Comparison of ENCODE assay signal across 12 cellular contexts in the genomic region with DNA sequence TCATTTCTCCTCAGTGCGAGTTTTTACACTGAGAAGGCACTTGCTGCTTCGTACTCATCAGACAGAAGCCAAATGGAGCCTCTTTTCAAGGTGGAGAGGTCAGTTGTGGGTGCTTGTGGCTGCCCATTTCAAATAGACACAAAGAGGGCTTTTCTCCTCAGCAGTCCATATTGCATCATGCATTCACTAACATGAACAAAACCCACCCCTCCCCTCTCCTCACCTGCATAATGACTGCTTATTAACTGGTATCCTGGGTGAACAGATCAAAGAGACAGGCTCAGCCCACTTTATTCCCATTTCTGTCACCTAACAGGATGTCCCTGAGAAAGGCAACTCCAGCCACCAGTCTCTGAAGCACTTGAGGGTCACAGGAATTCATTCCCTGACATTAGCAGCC. TPM values are rescaled to one million over a fixed set of nuclear protein-coding genes. Genes with fewer than 3 reads are reported as not detected.
DNase-seq lines count a peak whose midpoint lies in the region; ATAC-seq and TF ChIP-seq lines count a peak whose summit lies in the region.
"Had no signal": no experiment of that assay in that cellular context is flagged by ENCODE, and none has a peak within 500 bp of the region (broad histone marks: within the 10 kb centered on the region; RNA-seq: fewer than 3 reads in every experiment).

No MANE protein-coding gene starts in this region.

- H3K9me3 ChIP-seq in gastroesophageal sphincter (no peaks in the 10 kb centered on the region), subcutaneous abdominal adipose tissue (ENCODE audit: control insufficient read depth in 5 of 5, low read length in 5 of 5) (no peaks in the 10 kb centered on the region), hepatocyte (ENCODE audit: low read depth) (no peaks in the 10 kb centered on the region)

- H3K4me3 ChIP-seq in gastroesophageal sphincter = no peak overlapping the region
- no peak overlapping the region for H3K4me3 ChIP-seq in subcutaneous abdominal adipose tissue (ENCODE audit: low read depth in 1 of 5, low read length in 5 of 5)
- H3K4me3 ChIP-seq in hepatocyte = no peak overlapping the region

- H2AFZ ChIP-seq in hepatocyte = no peak overlapping the region

- ATAC-seq in gastroesophageal sphincter = no peak

- no peak overlapping the region for H3K9ac ChIP-seq in subcutaneous abdominal adipose tissue (ENCODE audit: low read length in 5 of 5)

- 100% methylated on average over 1 of the region's 2 CpGs; no CpG with 5 or more reads in 1 of the 2 donors for WGBS in gastroesophageal sphincter (ENCODE audit: low coverage in 1 of 2), 2 donors
- WGBS in hepatocyte (ENCODE audit: low lambda C conversion rate, missing lambda C conversion rate) = 98% methylated on average over 2 of the region's 2 CpGs

- H3K27ac ChIP-seq in gastroesophageal sphincter (peak overlapping the region; percentile 44 to 100 (median 82)), subcutaneous abdominal adipose tissue (ENCODE audit: low read depth, low read length) (peak overlapping the region; percentile 88), hepatocyte (no peak overlapping the region)

- TF ChIP-seq POLR2A in gastroesophageal sphincter (IDR thresholded peaks at IDR 0.05) = no peak

- DNase-seq in NCI-H2081 (lab: John Stamatoyannopoulos, UW) (peak; percentile 29 to 66), NCI-H2081 treated with DMSO at 0.1 percent for 48 hours (lab: John Stamatoyannopoulos, UW) (no peak), NCI-H146 treated with DMSO at 0.1 percent for 48 hours (lab: John Stamatoyannopoulos, UW; ENCODE audit: unreplicated experiment) (peak; percentile 6), ACHN (no peak), SKM-1 (lab: John Stamatoyannopoulos, UW; ENCODE audit: unreplicated experiment) (no peak), hepatocyte (ENCODE audit: low spot score) (no peak)
- DNase-seq: activated CD4-positive, CD25-positive, alpha-beta regulatory T cell; activated T-cell treated with anti-CD3 and anti-CD28 coated beads for 4 hours; immature natural killer cell; naive B cell had no signal

- H3K79me2 ChIP-seq in hepatocyte = peaks cover 75% of the 10 kb centered on the region

- peaks cover 5% of the 10 kb centered on the region for H4K20me1 ChIP-seq in hepatocyte (ENCODE audit: insufficient read depth, poor library complexity, severe bottlenecking)

- no peaks in the 10 kb centered on the region for H3K9me2 ChIP-seq in hepatocyte (replicated peaks; ENCODE audit: insufficient read depth)

- H3K27me3 ChIP-seq in gastroesophageal sphincter (no peaks in the 10 kb centered on the region), subcutaneous abdominal adipose tissue (ENCODE audit: control insufficient read depth in 5 of 5, insufficient read depth in 4 of 5, low read length in 5 of 5) (no peaks in the 10 kb centered on the region), hepatocyte (no peaks in the 10 kb centered on the region)

- H3K36me3 ChIP-seq in gastroesophageal sphincter (no peaks in the 10 kb centered on the region), subcutaneous abdominal adipose tissue (ENCODE audit: control insufficient read depth in 5 of 5, insufficient read depth in 5 of 5, low read length in 5 of 5) (peaks cover 0 to 2% (median 0%) of the 10 kb centered on the region in 5 donors), hepatocyte (replicated peaks; ENCODE audit: insufficient read depth, low read depth) (no peaks in the 10 kb centered on the region)

- H3K4me1 ChIP-seq in gastroesophageal sphincter = peaks cover 70 to 100% (median 70%) of the 10 kb centered on the region in 3 donors
- peaks cover 17 to 86% (median 74%) of the 10 kb centered on the region in 5 donors for H3K4me1 ChIP-seq in subcutaneous abdominal adipose tissue (ENCODE audit: control insufficient read depth in 5 of 5, insufficient read depth in 5 of 5, low read length in 5 of 5)
- peaks cover 24% of the 10 kb centered on the region for H3K4me1 ChIP-seq in hepatocyte (ENCODE audit: insufficient read depth)

- in situ Hi-C loops in ACHN (cut with HindIII; ENCODE audit: low pct_ligation_motif_present, low pct_unique_long_range_greater_than_20kb, low sequenced_read_pairs) = no loop called here

- TF ChIP-seq EP300 in gastroesophageal sphincter (IDR thresholded peaks at IDR 0.05) = no peak

- TF ChIP-seq CTCF in gastroesophageal sphincter (IDR thresholded peaks at IDR 0.05) (no peak), hepatocyte (IDR thresholded peaks at IDR 0.05; ENCODE audit: poor library complexity) (no peak)

- no peak overlapping the region for H3K4me2 ChIP-seq in hepatocyte

RNA-seq across cellular contexts. Expression of gene KLF7, which starts 28.9 kb away (rescaled TPM):
- 10 to 100 TPM; 30.7 to 59.3 (median 42.1) TPM for total RNA-seq in gastroesophageal sphincter
- 6.3 and 18.6 TPM in 2 replicates for total RNA-seq in hepatocyte
- 7.9 and 8.4 TPM in 2 replicates for polyA plus RNA-seq in hepatocyte

Comparison
In these comparisons a context has a peak if more than half of its experiments do, and no peak if none do; other contexts are left out.
1. DNase-seq: peak in NCI-H2081 (2 of 2) and NCI-H146 treated with DMSO at 0.1 percent for 48 hours (single experiment); none in NCI-H2081 treated with DMSO at 0.1 percent for 48 hours (single experiment), ACHN (single experiment), SKM-1 (single experiment) and hepatocyte (single experiment).